ENCODE assay signal across 1 cellular context in the genomic region with DNA sequence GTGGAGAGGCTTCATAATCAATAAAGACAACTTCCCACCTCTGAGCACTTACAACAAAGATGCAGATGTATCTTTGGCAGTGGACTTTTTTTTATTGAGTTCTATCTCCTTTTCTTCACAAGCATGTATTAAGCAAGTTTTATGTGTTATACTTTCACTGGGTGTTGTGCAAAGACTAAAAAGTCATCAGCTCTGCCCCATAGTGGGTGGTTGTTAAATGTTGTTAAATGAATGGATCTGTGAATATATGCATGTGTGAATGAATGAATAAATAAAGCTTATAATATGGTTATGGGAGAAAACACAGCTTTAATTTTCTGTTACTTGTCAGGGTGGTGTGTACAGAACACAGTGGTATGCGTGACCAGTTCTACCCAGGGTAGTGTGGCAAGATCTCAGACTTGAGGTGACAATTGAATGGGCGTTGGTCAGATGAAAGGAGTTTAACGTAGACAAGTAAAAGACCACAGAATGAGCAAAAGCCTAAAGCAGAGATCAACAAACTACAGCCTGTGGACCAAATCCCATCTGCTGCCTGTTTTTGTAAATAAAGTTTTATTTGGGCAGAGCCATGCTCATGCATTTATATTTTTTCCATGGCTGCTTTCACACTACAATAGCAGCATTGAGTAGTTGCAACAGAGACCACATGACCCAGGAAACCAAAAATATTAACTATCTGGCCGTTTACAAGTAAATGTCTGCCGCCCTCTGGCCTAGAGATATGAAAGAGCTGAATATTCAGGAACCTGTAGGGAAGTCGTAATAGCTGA.
A peak's percentile ranks its signal among the peaks of the same experiment; 100 is the strongest.
TF ChIP-seq lines count a peak whose summit lies in the region.

No MANE protein-coding gene starts in this region.

TF ChIP-seq in GM12878, 131 proteins besides CTCF, POLR2A, EP300 and RAD21 (continued from another document):
- peak; percentile 28; the same call in 1 of the 2 replicates for TF ChIP-seq ATF7 (IDR thresholded peaks at IDR 0.05; ENCODE audit: low read depth)
- peak; percentile 41; the same call in 1 of the 2 replicates for TF ChIP-seq DPF2 (IDR thresholded peaks at IDR 0.05)
- TF ChIP-seq SP1 (IDR thresholded peaks at IDR 0.05; ENCODE audit: low read depth, low read length), result no peak
- TF ChIP-seq, protein P1, sequence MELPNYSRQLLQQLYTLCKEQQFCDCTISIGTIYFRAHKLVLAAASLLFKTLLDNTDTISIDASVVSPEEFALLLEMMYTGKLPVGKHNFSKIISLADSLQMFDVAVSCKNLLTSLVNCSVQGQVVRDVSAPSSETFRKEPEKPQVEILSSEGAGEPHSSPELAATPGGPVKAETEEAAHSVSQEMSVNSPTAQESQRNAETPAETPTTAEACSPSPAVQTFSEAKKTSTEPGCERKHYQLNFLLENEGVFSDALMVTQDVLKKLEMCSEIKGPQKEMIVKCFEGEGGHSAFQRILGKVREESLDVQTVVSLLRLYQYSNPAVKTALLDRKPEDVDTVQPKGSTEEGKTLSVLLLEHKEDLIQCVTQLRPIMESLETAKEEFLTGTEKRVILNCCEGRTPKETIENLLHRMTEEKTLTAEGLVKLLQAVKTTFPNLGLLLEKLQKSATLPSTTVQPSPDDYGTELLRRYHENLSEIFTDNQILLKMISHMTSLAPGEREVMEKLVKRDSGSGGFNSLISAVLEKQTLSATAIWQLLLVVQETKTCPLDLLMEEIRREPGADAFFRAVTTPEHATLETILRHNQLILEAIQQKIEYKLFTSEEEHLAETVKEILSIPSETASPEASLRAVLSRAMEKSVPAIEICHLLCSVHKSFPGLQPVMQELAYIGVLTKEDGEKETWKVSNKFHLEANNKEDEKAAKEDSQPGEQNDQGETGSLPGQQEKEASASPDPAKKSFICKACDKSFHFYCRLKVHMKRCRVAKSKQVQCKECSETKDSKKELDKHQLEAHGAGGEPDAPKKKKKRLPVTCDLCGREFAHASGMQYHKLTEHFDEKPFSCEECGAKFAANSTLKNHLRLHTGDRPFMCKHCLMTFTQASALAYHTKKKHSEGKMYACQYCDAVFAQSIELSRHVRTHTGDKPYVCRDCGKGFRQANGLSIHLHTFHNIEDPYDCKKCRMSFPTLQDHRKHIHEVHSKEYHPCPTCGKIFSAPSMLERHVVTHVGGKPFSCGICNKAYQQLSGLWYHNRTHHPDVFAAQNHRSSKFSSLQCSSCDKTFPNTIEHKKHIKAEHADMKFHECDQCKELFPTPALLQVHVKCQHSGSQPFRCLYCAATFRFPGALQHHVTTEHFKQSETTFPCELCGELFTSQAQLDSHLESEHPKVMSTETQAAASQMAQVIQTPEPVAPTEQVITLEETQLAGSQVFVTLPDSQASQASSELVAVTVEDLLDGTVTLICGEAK (IDR thresholded peaks at IDR 0.05; ENCODE audit: borderline replicate concordance), result peak; percentile 98
- no peak for TF ChIP-seq SMAD1 (IDR thresholded peaks at IDR 0.05; ENCODE audit: low read depth, partially characterized antibody)
- TF ChIP-seq ASH2L (IDR thresholded peaks at IDR 0.05; ENCODE audit: borderline replicate concordance, low read depth), result no peak
- TF ChIP-seq NFXL1 (IDR thresholded peaks at IDR 0.05; ENCODE audit: borderline replicate concordance), result no peak
- TF ChIP-seq MTA2 (IDR thresholded peaks at IDR 0.05; ENCODE audit: low read depth), result 0 out of 2 replicates have a peak, but pooled peaks have one; percentile 20
- no peak for TF ChIP-seq BRCA1 (IDR thresholded peaks at IDR 0.05; ENCODE audit: low read depth, low read length)
- no peak for TF ChIP-seq RCOR1 (conservative IDR thresholded peaks at IDR 0.05; ENCODE audit: low read depth, low read length)
- peak; percentile 11; the same call in 1 of the 2 replicates for TF ChIP-seq SMC3 (IDR thresholded peaks at IDR 0.05; ENCODE audit: borderline replicate concordance, low read length)
- peak; percentile 39; the same call in 1 of the 2 replicates for TF ChIP-seq NBN (IDR thresholded peaks at IDR 0.05)
- TF ChIP-seq IKZF2 (IDR thresholded peaks at IDR 0.05), result peak in 1 of 2 experiments; percentile 50; a peak in 3 of 4 replicates
- TF ChIP-seq, protein P2, sequence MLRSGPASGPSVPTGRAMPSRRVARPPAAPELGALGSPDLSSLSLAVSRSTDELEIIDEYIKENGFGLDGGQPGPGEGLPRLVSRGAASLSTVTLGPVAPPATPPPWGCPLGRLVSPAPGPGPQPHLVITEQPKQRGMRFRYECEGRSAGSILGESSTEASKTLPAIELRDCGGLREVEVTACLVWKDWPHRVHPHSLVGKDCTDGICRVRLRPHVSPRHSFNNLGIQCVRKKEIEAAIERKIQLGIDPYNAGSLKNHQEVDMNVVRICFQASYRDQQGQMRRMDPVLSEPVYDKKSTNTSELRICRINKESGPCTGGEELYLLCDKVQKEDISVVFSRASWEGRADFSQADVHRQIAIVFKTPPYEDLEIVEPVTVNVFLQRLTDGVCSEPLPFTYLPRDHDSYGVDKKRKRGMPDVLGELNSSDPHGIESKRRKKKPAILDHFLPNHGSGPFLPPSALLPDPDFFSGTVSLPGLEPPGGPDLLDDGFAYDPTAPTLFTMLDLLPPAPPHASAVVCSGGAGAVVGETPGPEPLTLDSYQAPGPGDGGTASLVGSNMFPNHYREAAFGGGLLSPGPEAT (IDR thresholded peaks at IDR 0.05; ENCODE audit: low read depth), result 0 out of 2 replicates have a peak, but pooled peaks have one; percentile 39
- TF ChIP-seq IKZF1 (conservative IDR thresholded peaks at IDR 0.05), result peak; percentile 38; the same call in 1 of the 2 replicates
- peak; percentile 33; the same call in 1 of the 2 replicates for TF ChIP-seq YY1 (IDR thresholded peaks at IDR 0.05; ENCODE audit: low read depth, low read length)
- no peak for TF ChIP-seq ZBTB4 (CRISPR knock-in tag; IDR thresholded peaks at IDR 0.05)
- no peak for TF ChIP-seq HDAC2 (IDR thresholded peaks at IDR 0.05)
- TF ChIP-seq ZNF592 (IDR thresholded peaks at IDR 0.05), result no peak
- TF ChIP-seq RAD51 (IDR thresholded peaks at IDR 0.05), result peak; percentile 85
- TF ChIP-seq NR2F1 (conservative IDR thresholded peaks at IDR 0.05), result 0 out of 2 replicates have a peak, but pooled peaks have one; percentile 15
TF ChIP-seq in GM12878: peak in this region for 13.
